Comparison of ENCODE assay signal across 9 cellular contexts in the genomic region with DNA sequence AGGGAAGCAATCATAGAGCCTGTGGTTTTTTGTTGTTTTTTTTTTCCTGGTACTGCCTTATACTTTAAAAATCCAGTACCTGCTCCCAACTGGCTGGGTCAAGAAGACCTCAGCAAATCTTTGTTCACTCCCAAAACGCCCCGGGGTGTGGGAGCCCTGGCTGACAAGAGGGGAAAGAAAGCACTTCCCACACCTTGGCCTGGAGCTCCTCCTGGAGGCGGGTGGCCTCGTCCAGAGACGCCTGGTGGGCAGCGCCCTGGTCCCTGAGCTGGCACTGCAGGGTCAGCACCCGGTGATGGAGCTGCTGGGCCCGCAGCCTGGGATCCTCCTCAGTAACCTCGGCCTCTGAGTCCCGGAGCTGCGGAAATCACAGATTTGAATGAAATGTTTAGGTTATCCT. TPM values are rescaled to one million over a fixed set of nuclear protein-coding genes. Genes with fewer than 3 reads are reported as not detected.
A peak's percentile ranks its signal among the peaks of the same experiment; 100 is the strongest.
DNase-seq lines count a peak whose midpoint lies in the region; ATAC-seq, FAIRE-seq and TF ChIP-seq lines count a peak whose summit lies in the region.
"Had no signal": no experiment of that assay in that cellular context is flagged by ENCODE, and none has a peak within 500 bp of the region (broad histone marks: within the 10 kb centered on the region; RNA-seq: fewer than 3 reads in every experiment).

No MANE protein-coding gene starts in this region.

- H3K4me2 ChIP-seq in smooth muscle cell, result no peak overlapping the region

- no peak overlapping the region for H3K27ac Mint-ChIP-seq in activated CD4-positive, alpha-beta T cell treated with anti-CD3 and anti-CD28 coated beads for 36 hours

- POLR2A ChIA-PET in activated CD4-positive, alpha-beta T cell treated with anti-CD3 and anti-CD28 coated beads for 36 hours (lab: Charles Lee), result no interaction called here

- DNase-seq in activated CD4-positive, alpha-beta T cell treated with anti-CD3 and anti-CD28 coated beads for 36 hours, result peak; percentile 29
- no peak for DNase-seq in activated CD4-positive, alpha-beta T cell treated with anti-CD3 and anti-CD28 coated beads for 48 hours
- DNase-seq in NCI-H1092 (lab: John Stamatoyannopoulos, UW), result peak; percentile 51
- no peak for DNase-seq in bronchial epithelial cell (ENCODE audit: low read depth)
- no peak for DNase-seq in smooth muscle cell (lab: John Stamatoyannopoulos, UW; ENCODE audit: unreplicated experiment)
- no peak for DNase-seq in NOMO-1 treated with dmso at 0.1 percent for 144 hours (lab: John Stamatoyannopoulos, UW; ENCODE audit: unreplicated experiment)
- DNase-seq in small intestine, result no peak

- WGBS in smooth muscle cell (ENCODE audit: low lambda C conversion rate), result 38% methylated on average over 11 of the region's 11 CpGs
- 18 to 28% (median 23%) methylated on average over 11 of the region's 11 CpGs for WGBS in small intestine, 3 donors

- no peak overlapping the region for H3K4me3 ChIP-seq in bronchial epithelial cell (ENCODE audit: low read depth, low read length)
- no peak overlapping the region for H3K4me3 ChIP-seq in smooth muscle cell
- no peak overlapping the region for H3K4me3 ChIP-seq in small intestine (ENCODE audit: low read depth in 1 of 2, low read length in 2 of 2)

- H3K79me2 ChIP-seq in smooth muscle cell (ENCODE audit: low read depth), result no peaks in the 10 kb centered on the region

- ATAC-seq in activated CD4-positive, alpha-beta T cell treated with anti-CD3 and anti-CD28 coated beads for 36 hours, result no peak
- ATAC-seq in HG02610 (IDR thresholded peaks at IDR 0.05; ENCODE audit: unreplicated experiment), result no peak

- H3K4me3 Mint-ChIP-seq in activated CD4-positive, alpha-beta T cell treated with anti-CD3 and anti-CD28 coated beads for 36 hours, result no peak overlapping the region

- H3K36me3 ChIP-seq in bronchial epithelial cell (ENCODE audit: control insufficient read depth, insufficient read depth, low read length) (no peaks in the 10 kb centered on the region), smooth muscle cell (ENCODE audit: low read depth) (no peaks in the 10 kb centered on the region), small intestine (ENCODE audit: control insufficient read depth in 2 of 2, insufficient read depth in 2 of 2, low read length in 2 of 2) (no peaks in the 10 kb centered on the region)

- H3K27ac ChIP-seq in smooth muscle cell (ENCODE audit: low read depth), result no peak overlapping the region
- H3K27ac ChIP-seq in small intestine (ENCODE audit: low read depth in 1 of 2, low read length in 1 of 2), result no peak overlapping the region

- H3K9ac ChIP-seq in smooth muscle cell (ENCODE audit: low read depth), result no peak overlapping the region

- H3K27me3 ChIP-seq in bronchial epithelial cell (ENCODE audit: control insufficient read depth, insufficient read depth, low read length) (no peaks in the 10 kb centered on the region), smooth muscle cell (ENCODE audit: low read depth) (peaks cover 27% of the 10 kb centered on the region), small intestine (ENCODE audit: control insufficient read depth in 2 of 2, insufficient read depth in 2 of 2, low read length in 2 of 2) (peaks cover 0 to 2% of the 10 kb centered on the region in 2 donors)

- H3K4me1 ChIP-seq in smooth muscle cell (ENCODE audit: low read depth) (no peaks in the 10 kb centered on the region), small intestine (ENCODE audit: control insufficient read depth in 2 of 2, insufficient read depth in 1 of 2, low read depth in 1 of 2, low read length in 1 of 2) (no peaks in the 10 kb centered on the region)

- peaks cover 5% of the 10 kb centered on the region for H3K9me3 ChIP-seq in smooth muscle cell (replicated peaks; ENCODE audit: low read depth)
- H3K9me3 ChIP-seq in small intestine (ENCODE audit: control insufficient read depth, low read depth), result no peaks in the 10 kb centered on the region

- TF ChIP-seq CTCF in bronchial epithelial cell (IDR thresholded peaks at IDR 0.05; ENCODE audit: insufficient read depth, low read length, severe bottlenecking) (peak; percentile 22), smooth muscle cell (IDR thresholded peaks at IDR 0.05; ENCODE audit: borderline replicate concordance, insufficient read depth, poor library complexity, severe bottlenecking) (peak; percentile 13)

- CTCF ChIA-PET in activated CD4-positive, alpha-beta T cell treated with anti-CD3 and anti-CD28 coated beads for 36 hours (lab: Charles Lee), result interaction anchor here (0.9 kb wide), 1 partner anchor 271 kb away, joined by 3 read pairs; no protein-coding TSS in a partner anchor

- intact Hi-C loops in activated CD4-positive, alpha-beta T cell treated with anti-CD3 and anti-CD28 coated beads for 36 hours (cut with DNase I, micrococcal nuclease), result no loop called here

- no peaks in the 10 kb centered on the region for H3K36me3 Mint-ChIP-seq in activated CD4-positive, alpha-beta T cell treated with anti-CD3 and anti-CD28 coated beads for 36 hours (ENCODE audit: low read depth)

- H3K4me1 Mint-ChIP-seq in activated CD4-positive, alpha-beta T cell treated with anti-CD3 and anti-CD28 coated beads for 36 hours, result no peaks in the 10 kb centered on the region

- H3K27me3 Mint-ChIP-seq in activated CD4-positive, alpha-beta T cell treated with anti-CD3 and anti-CD28 coated beads for 36 hours, result peaks cover 23% of the 10 kb centered on the region

- peaks cover 19% of the 10 kb centered on the region for H3K9me3 Mint-ChIP-seq in activated CD4-positive, alpha-beta T cell treated with anti-CD3 and anti-CD28 coated beads for 36 hours (ENCODE audit: low read depth)

- H4K20me1 ChIP-seq in smooth muscle cell (ENCODE audit: low read depth), result no peaks in the 10 kb centered on the region

- FAIRE-seq in bronchial epithelial cell (lab: Jason Lieb, UNC), result no peak
- FAIRE-seq in small intestine (lab: Jason Lieb, UNC), result no peak
- FAIRE-seq: endothelial cell of umbilical vein had no signal

- no peak overlapping the region for H2AFZ ChIP-seq in smooth muscle cell (ENCODE audit: low read depth)

- no peaks in the 10 kb centered on the region for H3F3A ChIP-seq in smooth muscle cell (ENCODE audit: low read depth)

RNA-seq across cellular contexts. Expression of a gene that starts 38.2 kb away (rescaled TPM):
- total RNA-seq in activated CD4-positive, alpha-beta T cell treated with anti-CD3 and anti-CD28 coated beads for 36 hours, result under 1 TPM; 0.05 TPM
- total RNA-seq in bronchial epithelial cell (not detected in 2 replicates), smooth muscle cell (0.04 TPM in 1 of 2 replicates, not detected in the other)
- polyA plus RNA-seq in smooth muscle cell (not detected in 2 replicates), small intestine (under 1 TPM in 1 of 3 donors, not detected in 2; 0.49 TPM)
- total RNA-seq: endothelial cell of umbilical vein had no signal
- polyA plus RNA-seq: endothelial cell of umbilical vein had no signal

Comparison
In these comparisons a context has a peak if more than half of its experiments do, and no peak if none do; other contexts are left out.
1. DNase-seq: peak in activated CD4-positive, alpha-beta T cell treated with anti-CD3 and anti-CD28 coated beads for 36 hours (single experiment) and NCI-H1092 (single experiment); none in activated CD4-positive, alpha-beta T cell treated with anti-CD3 and anti-CD28 coated beads for 48 hours (single experiment), bronchial epithelial cell (single experiment), smooth muscle cell (single experiment), NOMO-1 treated with dmso at 0.1 percent for 144 hours (single experiment) and small intestine (single experiment).